Comparison of ENCODE assay signal across 35 cellular contexts in genomic region chr9:18705763-18706372, GRCh38.
DNase-seq lines count a peak whose midpoint lies in the region; ATAC-seq and TF ChIP-seq lines count a peak whose summit lies in the region.
"Had no signal": no experiment of that assay in that cellular context is flagged by ENCODE, and none has a peak within 500 bp of the region (broad histone marks: within the 10 kb centered on the region; RNA-seq: fewer than 3 reads in every experiment).

No MANE protein-coding gene starts in this region.

- DNase-seq in left ventricle myocardium inferior (no peak), heart right ventricle (no peak), esophagus muscularis mucosa (ENCODE audit: extremely low spot score) (no peak), omental fat pad (ENCODE audit: low spot score) (no peak), suprapubic skin (ENCODE audit: low spot score in 2 of 2) (no peak), medulla oblongata (ENCODE audit: extremely low spot score) (no peak)
- DNase-seq in activated naive CD8-positive, alpha-beta T cell treated with anti-CD3 and anti-CD28 coated beads, Interleukin-2, amount 50 U/mL, for 24 hours, result no peak
- DNase-seq in CD4-positive, alpha-beta T cell, result no peak
- DNase-seq: activated CD8-positive, alpha-beta memory T cell treated with anti-CD3 and anti-CD28 coated beads, Interleukin-2, amount 50 U/mL, for 48 hours; activated CD8-positive, alpha-beta T cell treated with anti-CD3 and anti-CD28 coated beads for 36 hours; activated naive CD4-positive, alpha-beta T cell treated with anti-CD3 and anti-CD28 coated beads for 36 hours; amniotic stem cell; colonic mucosa; effector CD8-positive, alpha-beta T cell; erythroblast; gastrocnemius medialis; kidney glomerular epithelial cell; lower lobe of right lung; NCI-H1436 treated with DMSO at 0.1 percent for 48 hours; NCI-H2081 treated with DMSO at 0.1 percent for 48 hours; NCI-H2227 treated with DMSO at 0.1 percent for 48 hours; NCI-H526 treated with DMSO at 0.1 percent for 48 hours; pancreas; Peyer's patch; right cardiac atrium; SHP77 treated with DMSO at 0.1 percent for 48 hours; stimulated activated CD4-positive, alpha-beta T cell treated with anti-CD3 and anti-CD28 coated beads, Interleukin-1b, Interleukin-23, amount 100 ng/mL, for 48 hours; stimulated activated naive CD8-positive, alpha-beta T cell treated with anti-CD3 and anti-CD28 coated beads, Interleukin-15, Interleukin-2, amounts not matched to agents 100 U/mL and 50 U/mL, for 24 hours had no signal

- H3K36me3 ChIP-seq in left ventricle myocardium inferior (no peaks in the 10 kb centered on the region), heart right ventricle (no peaks in the 10 kb centered on the region), esophagus muscularis mucosa (no peaks in the 10 kb centered on the region), suprapubic skin (no peaks in the 10 kb centered on the region)
- H3K36me3 ChIP-seq: BLaER1 treated with 17β-estradiol and CSF1 and Interleukin-3, amounts not matched to agents 10 nM and 100 nM; colonic mucosa; gastrocnemius medialis; lower lobe of right lung; pancreas; Peyer's patch had no signal

- H3K4me3 Mint-ChIP-seq in activated naive CD8-positive, alpha-beta T cell treated with anti-CD3 and anti-CD28 coated beads, Interleukin-2, amount 50 U/mL, for 24 hours, result no peak overlapping the region
- H3K4me3 Mint-ChIP-seq in CD4-positive, alpha-beta T cell, result no peak overlapping the region
- H3K4me3 Mint-ChIP-seq: activated CD8-positive, alpha-beta T cell treated with anti-CD3 and anti-CD28 coated beads for 36 hours; activated naive CD4-positive, alpha-beta T cell treated with anti-CD3 and anti-CD28 coated beads for 36 hours; activated T-helper 1 cell treated with anti-CD3 and anti-CD28 coated beads, Interleukin-12 subunit alpha, Interleukin-12 subunit beta, Interleukin-2, Interleukin-4 antibody, amounts not matched to agents 30 ng/mL and 10 ng/mL and 1 ng/mL, durations not matched to agents 14 hours and 24 hours and 36 hours; IgD-negative memory B cell; natural killer cell treated with Interleukin-12 subunit alpha and Interleukin-12 subunit beta and Interleukin-15 and Interleukin-18, amount 100 ng/mL, for 72 hours; T-helper 2 cell treated with Interferon-gamma antibody and Interleukin-4, amounts not matched to agents 5 μg/mL and 100 μg/mL, for 36 hours had no signal

- TF ChIP-seq POLR2A in esophagus muscularis mucosa (IDR thresholded peaks at IDR 0.05; ENCODE audit: low read depth), result no peak
- no peak for TF ChIP-seq POLR2A in suprapubic skin (IDR thresholded peaks at IDR 0.05)

- H3K4me1 Mint-ChIP-seq in activated naive CD8-positive, alpha-beta T cell treated with anti-CD3 and anti-CD28 coated beads, Interleukin-2, amount 50 U/mL, for 24 hours, result no peaks in the 10 kb centered on the region
- no peaks in the 10 kb centered on the region for H3K4me1 Mint-ChIP-seq in CD4-positive, alpha-beta T cell (ENCODE audit: low read depth)
- H3K4me1 Mint-ChIP-seq: IgD-negative memory B cell had no signal

- peaks cover 26% of the 10 kb centered on the region for H3K4me1 ChIP-seq in left ventricle myocardium inferior
- H3K4me1 ChIP-seq in heart right ventricle, result peaks cover 0 to 52% (median 17%) of the 10 kb centered on the region in 9 donors
- H3K4me1 ChIP-seq in esophagus muscularis mucosa, result peaks cover 16 to 59% (median 55%) of the 10 kb centered on the region in 4 donors
- peaks cover 21% of the 10 kb centered on the region for H3K4me1 ChIP-seq in suprapubic skin
- H3K4me1 ChIP-seq: BLaER1 treated with 17β-estradiol and CSF1 and Interleukin-3, amounts not matched to agents 10 nM and 100 nM; colonic mucosa; pancreas had no signal

- ATAC-seq in heart right ventricle, result no peak
- ATAC-seq in omental fat pad (ENCODE audit: low FRiP score), result peak; percentile 65
- ATAC-seq in activated naive CD8-positive, alpha-beta T cell treated with anti-CD3 and anti-CD28 coated beads, Interleukin-2, amount 50 U/mL, for 24 hours, result no peak
- ATAC-seq in CD4-positive, alpha-beta T cell (ENCODE audit: poor library complexity), result no peak
- ATAC-seq: activated CD8-positive, alpha-beta T cell treated with anti-CD3 and anti-CD28 coated beads for 36 hours; mucosa of descending colon; pancreas; stimulated activated naive CD8-positive, alpha-beta T cell treated with anti-CD3 and anti-CD28 coated beads, Interleukin-15, Interleukin-2, amounts not matched to agents 100 U/mL and 50 U/mL, for 24 hours had no signal

- no peaks in the 10 kb centered on the region for H3K27me3 Mint-ChIP-seq in activated naive CD8-positive, alpha-beta T cell treated with anti-CD3 and anti-CD28 coated beads, Interleukin-2, amount 50 U/mL, for 24 hours
- H3K27me3 Mint-ChIP-seq in CD4-positive, alpha-beta T cell, result peaks cover 6% of the 10 kb centered on the region
- H3K27me3 Mint-ChIP-seq: activated CD8-positive, alpha-beta T cell treated with anti-CD3 and anti-CD28 coated beads for 36 hours; IgD-negative memory B cell; natural killer cell treated with Interleukin-12 subunit alpha and Interleukin-12 subunit beta and Interleukin-15 and Interleukin-18, amount 100 ng/mL, for 72 hours had no signal

- H3K27ac Mint-ChIP-seq in activated naive CD8-positive, alpha-beta T cell treated with anti-CD3 and anti-CD28 coated beads, Interleukin-2, amount 50 U/mL, for 24 hours, result no peak overlapping the region
- H3K27ac Mint-ChIP-seq in CD4-positive, alpha-beta T cell, result no peak overlapping the region
- H3K27ac Mint-ChIP-seq: activated CD8-positive, alpha-beta T cell treated with anti-CD3 and anti-CD28 coated beads for 36 hours; activated naive CD4-positive, alpha-beta T cell treated with anti-CD3 and anti-CD28 coated beads for 36 hours; activated T-helper 1 cell treated with anti-CD3 and anti-CD28 coated beads, Interleukin-12 subunit alpha, Interleukin-12 subunit beta, Interleukin-2, Interleukin-4 antibody, amounts not matched to agents 30 ng/mL and 10 ng/mL and 1 ng/mL, durations not matched to agents 14 hours and 24 hours and 36 hours; IgD-negative memory B cell; natural killer cell treated with Interleukin-12 subunit alpha and Interleukin-12 subunit beta and Interleukin-15 and Interleukin-18, amount 100 ng/mL, for 72 hours; T-helper 2 cell treated with Interferon-gamma antibody and Interleukin-4, amounts not matched to agents 5 μg/mL and 100 μg/mL, for 36 hours had no signal

- intact Hi-C loops in left ventricle myocardium inferior (cut with micrococcal nuclease), result no loop called here
- intact Hi-C loops in heart right ventricle (cut with DNase I), result no loop called here
- intact Hi-C loops in esophagus muscularis mucosa (cut with DNase I), result loop anchor here (2.0 kb wide), 1 partner anchor 33 kb away; no protein-coding TSS in a partner anchor
- intact Hi-C loops in CD4-positive, alpha-beta T cell (cut with DNase I, micrococcal nuclease), result no loop called here

- no peaks in the 10 kb centered on the region for H3K36me3 Mint-ChIP-seq in activated naive CD8-positive, alpha-beta T cell treated with anti-CD3 and anti-CD28 coated beads, Interleukin-2, amount 50 U/mL, for 24 hours (ENCODE audit: low read depth)
- H3K36me3 Mint-ChIP-seq in CD4-positive, alpha-beta T cell (ENCODE audit: low read depth), result no peaks in the 10 kb centered on the region
- H3K36me3 Mint-ChIP-seq: IgD-negative memory B cell; natural killer cell treated with Interleukin-12 subunit alpha and Interleukin-12 subunit beta and Interleukin-15 and Interleukin-18, amount 100 ng/mL, for 72 hours had no signal

- POLR2A ChIA-PET in CD4-positive, alpha-beta T cell (lab: Charles Lee), result no interaction called here

- no peaks in the 10 kb centered on the region for H3K9me3 Mint-ChIP-seq in activated naive CD8-positive, alpha-beta T cell treated with anti-CD3 and anti-CD28 coated beads, Interleukin-2, amount 50 U/mL, for 24 hours
- peaks cover 2% of the 10 kb centered on the region for H3K9me3 Mint-ChIP-seq in CD4-positive, alpha-beta T cell
- H3K9me3 Mint-ChIP-seq: activated T-helper 1 cell treated with anti-CD3 and anti-CD28 coated beads, Interleukin-12 subunit alpha, Interleukin-12 subunit beta, Interleukin-2, Interleukin-4 antibody, amounts not matched to agents 30 ng/mL and 10 ng/mL and 1 ng/mL, durations not matched to agents 14 hours and 24 hours and 36 hours; T-helper 2 cell treated with Interferon-gamma antibody and Interleukin-4, amounts not matched to agents 5 μg/mL and 100 μg/mL, for 36 hours had no signal

- no peaks in the 10 kb centered on the region for H3K9me3 ChIP-seq in left ventricle myocardium inferior (replicated peaks)
- H3K9me3 ChIP-seq in heart right ventricle, result no peaks in the 10 kb centered on the region
- H3K9me3 ChIP-seq in esophagus muscularis mucosa, result no peaks in the 10 kb centered on the region
- H3K9me3 ChIP-seq in suprapubic skin, result no peaks in the 10 kb centered on the region
- no peaks in the 10 kb centered on the region for H3K9me3 ChIP-seq in CD4-positive, alpha-beta T cell (ENCODE audit: control insufficient read depth, low read length)
- H3K9me3 ChIP-seq: colonic mucosa, gastrocnemius medialis, lower lobe of right lung, mucosa of descending colon, pancreas, Peyer's patch had no signal

- TF ChIP-seq CTCF in left ventricle myocardium inferior (IDR thresholded peaks at IDR 0.05; ENCODE audit: borderline replicate concordance), result no peak
- no peak for TF ChIP-seq CTCF in heart right ventricle (IDR thresholded peaks at IDR 0.05)
- no peak for TF ChIP-seq CTCF in esophagus muscularis mucosa (IDR thresholded peaks at IDR 0.05)
- TF ChIP-seq CTCF in omental fat pad (IDR thresholded peaks at IDR 0.05), result no peak
- TF ChIP-seq CTCF in suprapubic skin (IDR thresholded peaks at IDR 0.05), result no peak
- TF ChIP-seq CTCF in CD4-positive, alpha-beta T cell (IDR thresholded peaks at IDR 0.05), result no peak

- TF ChIP-seq EP300 in esophagus muscularis mucosa (IDR thresholded peaks at IDR 0.05) (no peak), suprapubic skin (IDR thresholded peaks at IDR 0.05) (no peak)

- H3K27me3 ChIP-seq in left ventricle myocardium inferior (ENCODE audit: low read depth) (no peaks in the 10 kb centered on the region), heart right ventricle (no peaks in the 10 kb centered on the region), esophagus muscularis mucosa (no peaks in the 10 kb centered on the region), suprapubic skin (no peaks in the 10 kb centered on the region)
- peaks cover 7% of the 10 kb centered on the region for H3K27me3 ChIP-seq in CD4-positive, alpha-beta T cell (ENCODE audit: control insufficient read depth, insufficient read depth, low read length)
- H3K27me3 ChIP-seq: BLaER1 treated with 17β-estradiol and CSF1 and Interleukin-3, amounts not matched to agents 10 nM and 100 nM; colonic mucosa; gastrocnemius medialis; pancreas; Peyer's patch had no signal

- no peak overlapping the region for H3K27ac ChIP-seq in left ventricle myocardium inferior (replicated peaks)
- H3K27ac ChIP-seq in heart right ventricle, result no peak overlapping the region
- H3K27ac ChIP-seq in esophagus muscularis mucosa (replicated peaks in 1 of 4), result peak overlapping the region in 3 of 4 donors; percentile 12 to 52 (median 33)
- no peak overlapping the region for H3K27ac ChIP-seq in suprapubic skin
- H3K27ac ChIP-seq in CD4-positive, alpha-beta T cell (ENCODE audit: low read depth, low read length), result no peak overlapping the region
- H3K27ac ChIP-seq: 22Rv1; BLaER1 treated with 17β-estradiol and CSF1 and Interleukin-3, amounts not matched to agents 10 nM and 100 nM; colonic mucosa; gastrocnemius medialis; lower lobe of right lung; pancreas; Peyer's patch had no signal

- H3K4me3 ChIP-seq in left ventricle myocardium inferior (peak overlapping the region; percentile 22), heart right ventricle (no peak overlapping the region), esophagus muscularis mucosa (peak overlapping the region in 1 of 4 donors; percentile 9), suprapubic skin (no peak overlapping the region)
- H3K4me3 ChIP-seq: BLaER1 treated with 17β-estradiol and CSF1 and Interleukin-3, amounts not matched to agents 10 nM and 100 nM; colonic mucosa; gastrocnemius medialis; lower lobe of right lung; mucosa of descending colon; pancreas; Peyer's patch had no signal

- CTCF ChIA-PET in CD4-positive, alpha-beta T cell (lab: Charles Lee), result no interaction called here

- WGBS in heart right ventricle, 2 donors, result 33 to 51% methylated on average over 4 of the region's 4 CpGs
- 49% methylated on average over 4 of the region's 4 CpGs for WGBS in esophagus muscularis mucosa
- 50% methylated on average over 4 of the region's 4 CpGs for WGBS in suprapubic skin

Comparison
In these comparisons a context has a peak if more than half of its experiments do, and no peak if none do; other contexts are left out.
1. H3K27ac ChIP-seq: peak in esophagus muscularis mucosa (3 of 4); none in left ventricle myocardium inferior (single experiment), heart right ventricle (0 of 10), suprapubic skin (single experiment) and CD4-positive, alpha-beta T cell (single experiment).